20 cellular contexts compared by ENCODE assay signal in genomic region chr5:111562566-111562965, GRCh38. TPM values are rescaled to one million over a fixed set of nuclear protein-coding genes. Genes with fewer than 3 reads are reported as not detected.
DNase-seq lines count a peak whose midpoint lies in the region; ATAC-seq and TF ChIP-seq lines count a peak whose summit lies in the region.
"Had no signal": no experiment of that assay in that cellular context is flagged by ENCODE, and none has a peak within 500 bp of the region (broad histone marks: within the 10 kb centered on the region; RNA-seq: fewer than 3 reads in every experiment).

No MANE protein-coding gene starts in this region.

- H3K4me3 ChIP-seq in IMR-90 (ENCODE audit: insufficient read depth, low read depth, low read length), result no peak overlapping the region
- no peak overlapping the region for H3K4me3 ChIP-seq in mesodermal cell (ENCODE audit: extremely low read depth, insufficient read depth, low read length, poor library complexity, severe bottlenecking)
- no peak overlapping the region for H3K4me3 ChIP-seq in sigmoid colon
- H3K4me3 ChIP-seq: GM23248, K562 had no signal

- no peak overlapping the region for H2AFZ ChIP-seq in IMR-90 (replicated peaks; ENCODE audit: low read length, poor library complexity)
- H2AFZ ChIP-seq: GM23248 had no signal

- no peak overlapping the region for H3K9ac ChIP-seq in IMR-90 (ENCODE audit: low read depth, low read length)
- H3K9ac ChIP-seq: GM23248 had no signal

- no peak overlapping the region for H3K4me3 Mint-ChIP-seq in glutamatergic neuron (ENCODE audit: unreplicated experiment)
- H3K4me3 Mint-ChIP-seq: CD4-positive, CD25-positive, alpha-beta regulatory T cell; H9; HFFc6 had no signal

- peak overlapping the region; percentile 14 for H3K27ac Mint-ChIP-seq in glutamatergic neuron (ENCODE audit: unreplicated experiment)
- H3K27ac Mint-ChIP-seq: CD4-positive, CD25-positive, alpha-beta regulatory T cell; H9; HFFc6 had no signal

- no peak for TF ChIP-seq RAD21 in IMR-90 (IDR thresholded peaks at IDR 0.05; ENCODE audit: low read length)
- TF ChIP-seq RAD21 in Ishikawa (IDR thresholded peaks at IDR 0.05; ENCODE audit: low read depth), result no peak

- peaks cover 2% of the 10 kb centered on the region for H3K9me3 Mint-ChIP-seq in glutamatergic neuron (ENCODE audit: unreplicated experiment)
- H3K9me3 Mint-ChIP-seq: HFFc6 had no signal

- H3K18ac ChIP-seq in IMR-90 (ENCODE audit: low read depth, low read length), result no peak overlapping the region

- TF ChIP-seq CTCF in IMR-90 (conservative IDR thresholded peaks at IDR 0.05; ENCODE audit: low read depth, low read length) (no peak), glutamatergic neuron (IDR thresholded peaks at IDR 0.05; ENCODE audit: partially characterized antibody, unreplicated experiment) (no peak), sigmoid colon (IDR thresholded peaks at IDR 0.05) (no peak)

- H3K9me3 ChIP-seq in IMR-90 (ENCODE audit: control insufficient read depth, insufficient read depth, low read length) (no peaks in the 10 kb centered on the region), mesodermal cell (ENCODE audit: control insufficient read depth, low read length) (no peaks in the 10 kb centered on the region), sigmoid colon (no peaks in the 10 kb centered on the region)

- no peak overlapping the region; the same call in 1 of the 2 replicates for H2BK20ac ChIP-seq in IMR-90 (ENCODE audit: low read depth, low read length)

- 0 out of 2 replicates have a peak overlapping the region, but pooled peaks have one; percentile 33 for H3K14ac ChIP-seq in IMR-90 (replicated peaks; ENCODE audit: low read depth, low read length)

- no peaks in the 10 kb centered on the region for H4K20me1 ChIP-seq in IMR-90 (ENCODE audit: insufficient read depth, low read length)

- intact Hi-C loops in IMR-90 (cut with micrococcal nuclease) (no loop called here), sigmoid colon (cut with DNase I) (no loop called here)

- H3K79me1 ChIP-seq in IMR-90 (ENCODE audit: low read depth in 1 of 2, low read length in 2 of 2), result no peaks in the 10 kb centered on the region

- H3K27ac ChIP-seq in IMR-90 (ENCODE audit: insufficient read depth, low read length) (no peak overlapping the region), mesodermal cell (ENCODE audit: low read depth, low read length, severe bottlenecking) (peak overlapping the region; percentile 80), sigmoid colon (peak overlapping the region in 1 of 4 donors; percentile 60)
- H3K27ac ChIP-seq: GM23248, RWPE1 had no signal

- TF ChIP-seq POLR2A in IMR-90 (IDR thresholded peaks at IDR 0.05; ENCODE audit: low read depth, low read length), result no peak
- TF ChIP-seq POLR2A in sigmoid colon (IDR thresholded peaks at IDR 0.05), result no peak

- H2AK5ac ChIP-seq in IMR-90 (ENCODE audit: low read depth, low read length), result no peak overlapping the region

- H2BK15ac ChIP-seq in IMR-90 (ENCODE audit: low read depth, low read length), result no peak overlapping the region

- H3K4me1 Mint-ChIP-seq in glutamatergic neuron (ENCODE audit: low read depth, unreplicated experiment), result no peaks in the 10 kb centered on the region
- H3K4me1 Mint-ChIP-seq: CD4-positive, CD25-positive, alpha-beta regulatory T cell had no signal

- 71% methylated on average over 2 of the region's 3 CpGs; no CpG with 5 or more reads in 1 of the 2 experiments for whole genome bisulfite sequencing in IMR-90 (ENCODE audit: extremely low coverage in 2 of 2, insufficient read length in 1 of 2), 2 experiments
- 85 to 88% methylated on average over 2 to 3 of the region's 3 CpGs for WGBS in mesodermal cell (ENCODE audit: insufficient coverage in 2 of 2), 2 experiments
- 73 to 80% methylated on average over 3 of the region's 3 CpGs for WGBS in sigmoid colon, 2 donors

- in situ Hi-C loops in IMR-90 (cut with MboI; ENCODE audit: low sequenced_read_pairs), result no loop called here

- H4K91ac ChIP-seq in IMR-90 (ENCODE audit: insufficient read depth, low read depth, low read length), result no peak overlapping the region

- H3K4ac ChIP-seq in IMR-90 (ENCODE audit: low read depth, low read length), result no peak overlapping the region

- no peaks in the 10 kb centered on the region for H3K9me1 ChIP-seq in IMR-90 (ENCODE audit: insufficient read depth, low read length)

- CTCF ChIA-PET in IMR-90 (lab: Yijun Ruan, JAX), result interaction anchor here (1.4 kb wide), 1 partner anchor 9 kb away, joined by 3 read pairs; no protein-coding TSS in a partner anchor

- H4K5ac ChIP-seq in IMR-90 (ENCODE audit: low read depth, low read length), result no peak overlapping the region

- H2AK9ac ChIP-seq in IMR-90 (replicated peaks; ENCODE audit: low read depth, low read length, poor library complexity), result no peak overlapping the region

- DNase-seq in IMR-90 (no peak), glutamatergic neuron (no peak), NCI-H1436 (lab: John Stamatoyannopoulos, UW) (no peak), NCI-H510A (lab: John Stamatoyannopoulos, UW) (no peak), glomerular visceral epithelial cell (ENCODE audit: extremely low spot score) (no peak), sigmoid colon (no peak)
- DNase-seq: CD4-positive, CD25-positive, alpha-beta regulatory T cell; COR-L47; DMS 273 treated with DMSO at 0.1 percent for 48 hours; GM23248; H9; MM.1S; NCI-H1048; NCI-H1417 treated with DMSO at 0.1 percent for 48 hours; NCI-H187 treated with DMSO at 0.1 percent for 48 hours had no signal

- H2BK120ac ChIP-seq in IMR-90 (ENCODE audit: low read depth, low read length), result no peak overlapping the region

- no TSS peak for BruUV-seq in IMR-90 (replicated peaks; lab: Mats Ljungman, UMichigan)

- H3K27me3 Mint-ChIP-seq in glutamatergic neuron (ENCODE audit: unreplicated experiment), result no peaks in the 10 kb centered on the region

- H3K27me3 ChIP-seq in IMR-90 (ENCODE audit: control insufficient read depth, insufficient read depth, low read length) (no peaks in the 10 kb centered on the region), sigmoid colon (no peaks in the 10 kb centered on the region)

- H3K56ac ChIP-seq in IMR-90 (ENCODE audit: extremely low read depth, insufficient read depth, low read length), result no peak overlapping the region

- TF ChIP-seq EP300 in Ishikawa (IDR thresholded peaks at IDR 0.05; ENCODE audit: borderline replicate concordance) (peak; percentile 13; the same call in 1 of the 2 replicates), sigmoid colon (IDR thresholded peaks at IDR 0.05) (no peak)

- H3K36me3 ChIP-seq in IMR-90 (ENCODE audit: control insufficient read depth, insufficient read depth, low read length) (no peaks in the 10 kb centered on the region), mesodermal cell (ENCODE audit: control insufficient read depth, insufficient read depth, low read length) (no peaks in the 10 kb centered on the region), sigmoid colon (no peaks in the 10 kb centered on the region)

- H3K23ac ChIP-seq in IMR-90 (ENCODE audit: low read depth, low read length), result no peak overlapping the region

- POLR2A ChIA-PET in IMR-90 (lab: Charles Lee; ENCODE audit: unreplicated experiment), result no interaction called here

- H3K4me1 ChIP-seq in IMR-90 (ENCODE audit: control insufficient read depth, insufficient read depth, low read length), result peaks cover 2% of the 10 kb centered on the region; the same call in 1 of the 2 replicates
- H3K4me1 ChIP-seq in mesodermal cell (ENCODE audit: control insufficient read depth, insufficient read depth, low read length, poor library complexity, severe bottlenecking), result peaks cover 4% of the 10 kb centered on the region
- peaks cover 0 to 18% (median 14%) of the 10 kb centered on the region in 4 donors for H3K4me1 ChIP-seq in sigmoid colon

- no peak for ATAC-seq in IMR-90 (ENCODE audit: low read depth)
- ATAC-seq: K562 had no signal

- H2BK5ac ChIP-seq in IMR-90 (ENCODE audit: low read depth, low read length, poor library complexity, severe bottlenecking), result no peak overlapping the region

- H4K8ac ChIP-seq in IMR-90 (ENCODE audit: low read depth in 2 of 2, low read length in 2 of 2), result no peak overlapping the region

- no peak overlapping the region for H3K4me2 ChIP-seq in IMR-90 (ENCODE audit: low read depth, low read length)

- H3K36me3 Mint-ChIP-seq in glutamatergic neuron (ENCODE audit: unreplicated experiment), result peaks cover 11% of the 10 kb centered on the region
- H3K36me3 Mint-ChIP-seq: CD4-positive, CD25-positive, alpha-beta regulatory T cell had no signal

- dilution Hi-C loops in IMR-90 (cut with HindIII; ENCODE audit: low sequenced_read_pairs, unreplicated experiment), result no loop called here

TF ChIP-seq in IMR-90, 13 proteins besides CTCF, POLR2A, EP300 and RAD21 (continues in another document):
- no peak for TF ChIP-seq MAFK (IDR thresholded peaks at IDR 0.05; ENCODE audit: low read depth, low read length)
- no peak for TF ChIP-seq CEBPB (IDR thresholded peaks at IDR 0.05; ENCODE audit: low read depth, low read length)
- TF ChIP-seq RCOR1 (IDR thresholded peaks at IDR 0.05; ENCODE audit: insufficient replicate concordance, low read length), result no peak
- TF ChIP-seq BHLHE40 (IDR thresholded peaks at IDR 0.05; ENCODE audit: low read depth, low read length), result no peak
- no peak for TF ChIP-seq MAZ (IDR thresholded peaks at IDR 0.05; ENCODE audit: borderline replicate concordance, low read depth, low read length)
- TF ChIP-seq MXI1 (IDR thresholded peaks at IDR 0.05; ENCODE audit: borderline replicate concordance, low read depth, low read length), result no peak

TF ChIP-seq in Ishikawa, 13 proteins besides CTCF, POLR2A, EP300 and RAD21:
- TF ChIP-seq MAX (IDR thresholded peaks at IDR 0.05), result no peak
- TF ChIP-seq NFIC (IDR thresholded peaks at IDR 0.05), result peak; percentile 51

RNA-seq across cellular contexts. Expression of gene STARD4, which starts 50.2 kb away (rescaled TPM):
- 30.3 and 63.0 TPM in 2 replicates for total RNA-seq in IMR-90 (2012; rRNA removed)
- polyA plus RNA-seq in IMR-90 (2012; rRNA removed), result 15.9 and 21.5 TPM in 2 replicates
- polyA plus RNA-seq in IMR-90 (2012; cell fraction: cytosol; rRNA removed), result 4.1 and 10.6 TPM in 2 replicates
- polyA plus RNA-seq in IMR-90 (2012; cell fraction: nucleus; rRNA removed; ENCODE audit: low replicate concordance), result 4.4 and 26.9 TPM in 2 replicates
- 71.2 TPM for total RNA-seq in glutamatergic neuron (ENCODE audit: unreplicated experiment)
- polyA plus RNA-seq in mesodermal cell (2013, experiment 1 of 2), result 98.5 TPM
- 92.2 TPM for polyA plus RNA-seq in mesodermal cell (2013, experiment 2 of 2)
- total RNA-seq in sigmoid colon, result 1 to 10 TPM; 3.3 to 8.6 (median 7.8) TPM
- 10 to 100 TPM; 13.2 to 24.5 (median 23.9) TPM for polyA plus RNA-seq in sigmoid colon
